ENCODE assay signal across 9 cellular contexts in the genomic region with DNA sequence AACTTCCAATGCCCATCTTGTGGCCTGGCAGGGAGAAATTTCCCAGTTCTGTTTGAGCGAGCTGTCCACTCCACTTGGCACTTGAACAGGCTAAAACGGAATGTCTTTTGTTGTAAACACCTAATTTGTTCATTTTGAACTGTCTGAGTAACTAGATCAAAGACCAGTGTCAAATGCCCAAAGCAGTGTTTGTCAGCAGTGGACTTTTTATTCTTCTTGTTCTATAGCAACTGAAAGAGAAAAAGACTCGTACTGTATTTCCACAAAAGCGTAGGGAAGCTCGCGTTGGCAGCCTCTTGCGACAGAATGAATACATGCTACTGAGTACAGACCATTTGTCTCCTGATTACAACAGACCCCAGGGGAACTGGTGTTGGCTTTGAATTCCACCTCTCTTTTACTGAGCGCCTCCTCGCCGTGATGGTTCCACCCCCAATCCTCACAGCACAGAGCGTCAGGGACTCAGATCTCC.
DNase-seq lines count a peak whose midpoint lies in the region; TF ChIP-seq lines count a peak whose summit lies in the region.
"Had no signal": no experiment of that assay in that cellular context is flagged by ENCODE, and none has a peak within 500 bp of the region (broad histone marks: within the 10 kb centered on the region; RNA-seq: fewer than 3 reads in every experiment).

No MANE protein-coding gene starts in this region.

- TF ChIP-seq POLR2A in NB4 (IDR thresholded peaks at IDR 0.05; ENCODE audit: extremely low read depth, insufficient read length), result no peak

- H3K36me3 ChIP-seq in subcutaneous abdominal adipose tissue (ENCODE audit: control insufficient read depth in 5 of 5, insufficient read depth in 5 of 5, low read length in 5 of 5), result no peaks in the 10 kb centered on the region
- H3K36me3 ChIP-seq: Peyer's patch had no signal

- H3K9me3 ChIP-seq in subcutaneous abdominal adipose tissue (ENCODE audit: control insufficient read depth in 5 of 5, low read length in 5 of 5), result peaks cover 0 to 3% (median 0%) of the 10 kb centered on the region in 5 donors
- H3K9me3 ChIP-seq: Peyer's patch had no signal

- DNase-seq in NB4 (ENCODE audit: low read depth), result peak; percentile 13
- DNase-seq in cerebellar cortex (ENCODE audit: low spot score), result peak; percentile 70
- peak; percentile 52 for DNase-seq in iPS-NIHi11 (ENCODE audit: low spot score)
- DNase-seq in D341Med (ENCODE audit: low spot score), result no peak
- no peak for DNase-seq in activated CD8-positive, alpha-beta memory T cell treated with anti-CD3 and anti-CD28 coated beads, Interleukin-2, amount 50 U/mL, for 48 hours
- DNase-seq in ureter (ENCODE audit: low spot score), result no peak
- DNase-seq: activated CD4-positive, CD25-positive, alpha-beta regulatory T cell; Peyer's patch had no signal

- H3K4me3 ChIP-seq in NB4 (ENCODE audit: low read depth, low read length) (no peak overlapping the region), subcutaneous abdominal adipose tissue (ENCODE audit: low read depth in 1 of 5, low read length in 5 of 5) (peak overlapping the region; percentile 33 to 47 (median 36))
- H3K4me3 ChIP-seq: Peyer's patch had no signal

- no peaks in the 10 kb centered on the region for H3K27me3 ChIP-seq in subcutaneous abdominal adipose tissue (ENCODE audit: control insufficient read depth in 5 of 5, insufficient read depth in 4 of 5, low read length in 5 of 5)
- H3K27me3 ChIP-seq: Peyer's patch had no signal

- TF ChIP-seq CTCF in NB4 (IDR thresholded peaks at IDR 0.05; ENCODE audit: low read depth, low read length), result no peak

- peaks cover 0 to 22% (median 12%) of the 10 kb centered on the region in 5 donors for H3K4me1 ChIP-seq in subcutaneous abdominal adipose tissue (ENCODE audit: control insufficient read depth in 5 of 5, insufficient read depth in 5 of 5, low read length in 5 of 5)
- H3K4me1 ChIP-seq: Peyer's patch had no signal

- no peak overlapping the region for H3K27ac ChIP-seq in subcutaneous abdominal adipose tissue (ENCODE audit: low read depth, low read length)
- H3K27ac ChIP-seq: Peyer's patch had no signal

- H3K9ac ChIP-seq in subcutaneous abdominal adipose tissue (ENCODE audit: low read length in 5 of 5), result no peak overlapping the region

Comparison
In these comparisons a context has a peak if more than half of its experiments do, and no peak if none do; other contexts are left out.
1. DNase-seq: peak in NB4 (single experiment), cerebellar cortex (single experiment) and iPS-NIHi11 (single experiment); none in D341Med (single experiment), activated CD8-positive, alpha-beta memory T cell treated with anti-CD3 and anti-CD28 coated beads, Interleukin-2, amount 50 U/mL, for 48 hours (single experiment) and ureter (single experiment).